Comparison of ENCODE assay signal across 1 cellular context in the genomic region with DNA sequence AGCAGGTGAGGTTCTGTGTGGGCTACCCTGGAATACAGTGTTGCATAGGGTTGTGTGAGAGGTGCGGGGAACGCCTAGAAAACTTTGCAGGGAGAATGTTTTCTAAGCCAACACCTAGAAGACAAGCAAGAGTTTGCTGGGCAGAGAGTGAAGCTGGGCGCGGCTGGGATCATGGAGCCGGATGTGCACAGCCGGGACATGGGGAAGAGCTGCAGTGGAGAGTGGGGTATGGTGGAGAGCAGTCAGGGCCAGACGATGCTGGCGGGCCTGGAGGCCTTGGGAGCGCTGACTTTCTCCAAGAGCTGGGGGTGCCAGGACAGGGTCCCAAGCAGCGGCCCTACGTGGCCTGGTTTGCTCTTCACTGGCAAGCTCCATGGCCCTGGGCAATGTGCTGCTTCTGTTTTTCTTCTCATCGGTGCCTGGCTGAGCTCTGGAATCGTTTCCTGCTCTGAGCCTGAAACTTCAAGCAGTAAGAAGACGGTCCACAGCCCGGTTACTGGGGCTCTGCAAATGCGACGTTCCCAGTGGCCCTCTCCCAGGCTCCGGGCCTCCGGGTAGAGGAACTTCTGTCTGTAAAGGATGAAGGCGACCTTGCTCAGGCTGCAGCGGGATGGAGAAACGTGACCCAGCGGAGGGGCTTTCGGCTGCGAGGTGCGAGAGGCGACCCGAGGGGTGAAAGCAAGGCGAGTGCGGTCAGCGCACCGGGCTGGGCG.
TF ChIP-seq lines count a peak whose summit lies in the region.

No MANE protein-coding gene starts in this region.

TF ChIP-seq in K562, 482 proteins besides CTCF, POLR2A, EP300 and RAD21 (continued from another document):
- TF ChIP-seq, protein P1, sequence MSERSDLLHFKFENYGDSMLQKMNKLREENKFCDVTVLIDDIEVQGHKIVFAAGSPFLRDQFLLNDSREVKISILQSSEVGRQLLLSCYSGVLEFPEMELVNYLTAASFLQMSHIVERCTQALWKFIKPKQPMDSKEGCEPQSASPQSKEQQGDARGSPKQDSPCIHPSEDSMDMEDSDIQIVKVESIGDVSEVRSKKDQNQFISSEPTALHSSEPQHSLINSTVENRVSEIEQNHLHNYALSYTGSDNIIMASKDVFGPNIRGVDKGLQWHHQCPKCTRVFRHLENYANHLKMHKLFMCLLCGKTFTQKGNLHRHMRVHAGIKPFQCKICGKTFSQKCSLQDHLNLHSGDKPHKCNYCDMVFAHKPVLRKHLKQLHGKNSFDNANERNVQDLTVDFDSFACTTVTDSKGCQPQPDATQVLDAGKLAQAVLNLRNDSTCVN (CRISPR knock-in tag; IDR thresholded peaks at IDR 0.05), result 0 out of 2 replicates have a peak, but pooled peaks have one; percentile 37
- TF ChIP-seq NR4A1 (CRISPR knock-in tag; IDR thresholded peaks at IDR 0.05) (no peak), NR4A1 (tag; IDR thresholded peaks at IDR 0.05) (peak; percentile 73; the same call in 1 of the 2 replicates), RBBP5 (IDR thresholded peaks at IDR 0.05; ENCODE audit: borderline replicate concordance, insufficient read depth, low read length, poor library complexity, severe bottlenecking) (no peak), NR1H2 (CRISPR knock-in tag; IDR thresholded peaks at IDR 0.05) (0 out of 2 replicates have a peak, but pooled peaks have one; percentile 62), TAF7 (tag; IDR thresholded peaks at IDR 0.05) (0 out of 2 replicates have a peak, but pooled peaks have one; percentile 19), TCF7L2 (IDR thresholded peaks at IDR 0.05; ENCODE audit: low read depth, low read length) (no peak), FOXK1 (CRISPR knock-in tag; IDR thresholded peaks at IDR 0.05; ENCODE audit: borderline replicate concordance) (peak; percentile 75; the same call in 1 of the 2 replicates), ZNF766 (CRISPR knock-in tag; conservative IDR thresholded peaks at IDR 0.05) (no peak), ZBED1 (IDR thresholded peaks at IDR 0.05) (0 out of 2 replicates have a peak, but pooled peaks have one; percentile 22), PPARD (CRISPR knock-in tag; IDR thresholded peaks at IDR 0.05) (no peak), OTX1 (CRISPR knock-in tag; IDR thresholded peaks at IDR 0.05) (no peak), MYC (IDR thresholded peaks at IDR 0.05; ENCODE audit: low read depth, low read length) (no peak), MYC (CRISPR knock-in tag; IDR thresholded peaks at IDR 0.05; ENCODE audit: borderline replicate concordance, low read depth) (peak; percentile 73; the same call in 1 of the 2 replicates), PCBP2 (IDR thresholded peaks at IDR 0.05; ENCODE audit: low read depth, low read length, poor library complexity, severe bottlenecking) (no peak)
- TF ChIP-seq, protein P2, sequence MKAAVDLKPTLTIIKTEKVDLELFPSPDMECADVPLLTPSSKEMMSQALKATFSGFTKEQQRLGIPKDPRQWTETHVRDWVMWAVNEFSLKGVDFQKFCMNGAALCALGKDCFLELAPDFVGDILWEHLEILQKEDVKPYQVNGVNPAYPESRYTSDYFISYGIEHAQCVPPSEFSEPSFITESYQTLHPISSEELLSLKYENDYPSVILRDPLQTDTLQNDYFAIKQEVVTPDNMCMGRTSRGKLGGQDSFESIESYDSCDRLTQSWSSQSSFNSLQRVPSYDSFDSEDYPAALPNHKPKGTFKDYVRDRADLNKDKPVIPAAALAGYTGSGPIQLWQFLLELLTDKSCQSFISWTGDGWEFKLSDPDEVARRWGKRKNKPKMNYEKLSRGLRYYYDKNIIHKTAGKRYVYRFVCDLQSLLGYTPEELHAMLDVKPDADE (conservative IDR thresholded peaks at IDR 0.05; ENCODE audit: control insufficient read depth, low read depth, low read length), result no peak
- TF ChIP-seq, protein P3, sequence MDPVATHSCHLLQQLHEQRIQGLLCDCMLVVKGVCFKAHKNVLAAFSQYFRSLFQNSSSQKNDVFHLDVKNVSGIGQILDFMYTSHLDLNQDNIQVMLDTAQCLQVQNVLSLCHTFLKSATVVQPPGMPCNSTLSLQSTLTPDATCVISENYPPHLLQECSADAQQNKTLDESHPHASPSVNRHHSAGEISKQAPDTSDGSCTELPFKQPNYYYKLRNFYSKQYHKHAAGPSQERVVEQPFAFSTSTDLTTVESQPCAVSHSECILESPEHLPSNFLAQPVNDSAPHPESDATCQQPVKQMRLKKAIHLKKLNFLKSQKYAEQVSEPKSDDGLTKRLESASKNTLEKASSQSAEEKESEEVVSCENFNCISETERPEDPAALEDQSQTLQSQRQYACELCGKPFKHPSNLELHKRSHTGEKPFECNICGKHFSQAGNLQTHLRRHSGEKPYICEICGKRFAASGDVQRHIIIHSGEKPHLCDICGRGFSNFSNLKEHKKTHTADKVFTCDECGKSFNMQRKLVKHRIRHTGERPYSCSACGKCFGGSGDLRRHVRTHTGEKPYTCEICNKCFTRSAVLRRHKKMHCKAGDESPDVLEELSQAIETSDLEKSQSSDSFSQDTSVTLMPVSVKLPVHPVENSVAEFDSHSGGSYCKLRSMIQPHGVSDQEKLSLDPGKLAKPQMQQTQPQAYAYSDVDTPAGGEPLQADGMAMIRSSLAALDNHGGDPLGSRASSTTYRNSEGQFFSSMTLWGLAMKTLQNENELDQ (CRISPR knock-in tag; IDR thresholded peaks at IDR 0.05; ENCODE audit: borderline replicate concordance), result 0 out of 2 replicates have a peak, but pooled peaks have one; percentile 86
- TF ChIP-seq, protein P4, sequence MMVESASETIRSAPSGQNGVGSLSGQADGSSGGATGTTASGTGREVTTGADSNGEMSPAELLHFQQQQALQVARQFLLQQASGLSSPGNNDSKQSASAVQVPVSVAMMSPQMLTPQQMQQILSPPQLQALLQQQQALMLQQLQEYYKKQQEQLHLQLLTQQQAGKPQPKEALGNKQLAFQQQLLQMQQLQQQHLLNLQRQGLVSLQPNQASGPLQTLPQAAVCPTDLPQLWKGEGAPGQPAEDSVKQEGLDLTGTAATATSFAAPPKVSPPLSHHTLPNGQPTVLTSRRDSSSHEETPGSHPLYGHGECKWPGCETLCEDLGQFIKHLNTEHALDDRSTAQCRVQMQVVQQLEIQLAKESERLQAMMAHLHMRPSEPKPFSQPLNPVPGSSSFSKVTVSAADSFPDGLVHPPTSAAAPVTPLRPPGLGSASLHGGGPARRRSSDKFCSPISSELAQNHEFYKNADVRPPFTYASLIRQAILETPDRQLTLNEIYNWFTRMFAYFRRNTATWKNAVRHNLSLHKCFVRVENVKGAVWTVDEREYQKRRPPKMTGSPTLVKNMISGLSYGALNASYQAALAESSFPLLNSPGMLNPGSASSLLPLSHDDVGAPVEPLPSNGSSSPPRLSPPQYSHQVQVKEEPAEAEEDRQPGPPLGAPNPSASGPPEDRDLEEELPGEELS (CRISPR knock-in tag; IDR thresholded peaks at IDR 0.05; ENCODE audit: borderline replicate concordance), result peak; percentile 78; the same call in 1 of the 2 replicates
- TF ChIP-seq, protein P5, sequence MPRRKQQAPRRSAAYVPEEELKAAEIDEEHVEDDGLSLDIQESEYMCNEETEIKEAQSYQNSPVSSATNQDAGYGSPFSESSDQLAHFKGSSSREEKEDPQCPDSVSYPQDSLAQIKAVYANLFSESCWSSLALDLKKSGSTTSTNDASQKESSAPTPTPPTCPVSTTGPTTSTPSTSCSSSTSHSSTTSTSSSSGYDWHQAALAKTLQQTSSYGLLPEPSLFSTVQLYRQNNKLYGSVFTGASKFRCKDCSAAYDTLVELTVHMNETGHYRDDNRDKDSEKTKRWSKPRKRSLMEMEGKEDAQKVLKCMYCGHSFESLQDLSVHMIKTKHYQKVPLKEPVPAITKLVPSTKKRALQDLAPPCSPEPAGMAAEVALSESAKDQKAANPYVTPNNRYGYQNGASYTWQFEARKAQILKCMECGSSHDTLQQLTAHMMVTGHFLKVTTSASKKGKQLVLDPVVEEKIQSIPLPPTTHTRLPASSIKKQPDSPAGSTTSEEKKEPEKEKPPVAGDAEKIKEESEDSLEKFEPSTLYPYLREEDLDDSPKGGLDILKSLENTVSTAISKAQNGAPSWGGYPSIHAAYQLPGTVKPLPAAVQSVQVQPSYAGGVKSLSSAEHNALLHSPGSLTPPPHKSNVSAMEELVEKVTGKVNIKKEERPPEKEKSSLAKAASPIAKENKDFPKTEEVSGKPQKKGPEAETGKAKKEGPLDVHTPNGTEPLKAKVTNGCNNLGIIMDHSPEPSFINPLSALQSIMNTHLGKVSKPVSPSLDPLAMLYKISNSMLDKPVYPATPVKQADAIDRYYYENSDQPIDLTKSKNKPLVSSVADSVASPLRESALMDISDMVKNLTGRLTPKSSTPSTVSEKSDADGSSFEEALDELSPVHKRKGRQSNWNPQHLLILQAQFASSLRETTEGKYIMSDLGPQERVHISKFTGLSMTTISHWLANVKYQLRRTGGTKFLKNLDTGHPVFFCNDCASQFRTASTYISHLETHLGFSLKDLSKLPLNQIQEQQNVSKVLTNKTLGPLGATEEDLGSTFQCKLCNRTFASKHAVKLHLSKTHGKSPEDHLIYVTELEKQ (CRISPR knock-in tag; IDR thresholded peaks at IDR 0.05), result 0 out of 2 replicates have a peak, but pooled peaks have one; percentile 22
- TF ChIP-seq, protein P6, sequence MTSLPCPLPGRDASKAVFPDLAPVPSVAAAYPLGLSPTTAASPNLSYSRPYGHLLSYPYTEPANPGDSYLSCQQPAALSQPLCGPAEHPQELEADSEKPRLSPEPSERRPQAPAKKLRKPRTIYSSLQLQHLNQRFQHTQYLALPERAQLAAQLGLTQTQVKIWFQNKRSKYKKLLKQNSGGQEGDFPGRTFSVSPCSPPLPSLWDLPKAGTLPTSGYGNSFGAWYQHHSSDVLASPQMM (CRISPR knock-in tag; IDR thresholded peaks at IDR 0.05), result no peak
- TF ChIP-seq, protein P7, sequence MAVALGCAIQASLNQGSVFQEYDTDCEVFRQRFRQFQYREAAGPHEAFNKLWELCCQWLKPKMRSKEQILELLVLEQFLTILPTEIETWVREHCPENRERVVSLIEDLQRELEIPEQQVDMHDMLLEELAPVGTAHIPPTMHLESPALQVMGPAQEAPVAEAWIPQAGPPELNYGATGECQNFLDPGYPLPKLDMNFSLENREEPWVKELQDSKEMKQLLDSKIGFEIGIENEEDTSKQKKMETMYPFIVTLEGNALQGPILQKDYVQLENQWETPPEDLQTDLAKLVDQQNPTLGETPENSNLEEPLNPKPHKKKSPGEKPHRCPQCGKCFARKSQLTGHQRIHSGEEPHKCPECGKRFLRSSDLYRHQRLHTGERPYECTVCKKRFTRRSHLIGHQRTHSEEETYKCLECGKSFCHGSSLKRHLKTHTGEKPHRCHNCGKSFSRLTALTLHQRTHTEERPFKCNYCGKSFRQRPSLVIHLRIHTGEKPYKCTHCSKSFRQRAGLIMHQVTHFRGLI (CRISPR knock-in tag; IDR thresholded peaks at IDR 0.05), result 0 out of 2 replicates have a peak, but pooled peaks have one; percentile 58
- TF ChIP-seq, protein P8, sequence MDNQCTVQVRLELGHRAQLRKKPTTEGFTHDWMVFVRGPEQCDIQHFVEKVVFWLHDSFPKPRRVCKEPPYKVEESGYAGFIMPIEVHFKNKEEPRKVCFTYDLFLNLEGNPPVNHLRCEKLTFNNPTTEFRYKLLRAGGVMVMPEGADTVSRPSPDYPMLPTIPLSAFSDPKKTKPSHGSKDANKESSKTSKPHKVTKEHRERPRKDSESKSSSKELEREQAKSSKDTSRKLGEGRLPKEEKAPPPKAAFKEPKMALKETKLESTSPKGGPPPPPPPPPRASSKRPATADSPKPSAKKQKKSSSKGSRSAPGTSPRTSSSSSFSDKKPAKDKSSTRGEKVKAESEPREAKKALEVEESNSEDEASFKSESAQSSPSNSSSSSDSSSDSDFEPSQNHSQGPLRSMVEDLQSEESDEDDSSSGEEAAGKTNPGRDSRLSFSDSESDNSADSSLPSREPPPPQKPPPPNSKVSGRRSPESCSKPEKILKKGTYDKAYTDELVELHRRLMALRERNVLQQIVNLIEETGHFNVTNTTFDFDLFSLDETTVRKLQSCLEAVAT (IDR thresholded peaks at IDR 0.05), result peak in 1 of 2 experiments; percentile 65; a peak in 1 of 4 replicates
